In the genomic region with DNA sequence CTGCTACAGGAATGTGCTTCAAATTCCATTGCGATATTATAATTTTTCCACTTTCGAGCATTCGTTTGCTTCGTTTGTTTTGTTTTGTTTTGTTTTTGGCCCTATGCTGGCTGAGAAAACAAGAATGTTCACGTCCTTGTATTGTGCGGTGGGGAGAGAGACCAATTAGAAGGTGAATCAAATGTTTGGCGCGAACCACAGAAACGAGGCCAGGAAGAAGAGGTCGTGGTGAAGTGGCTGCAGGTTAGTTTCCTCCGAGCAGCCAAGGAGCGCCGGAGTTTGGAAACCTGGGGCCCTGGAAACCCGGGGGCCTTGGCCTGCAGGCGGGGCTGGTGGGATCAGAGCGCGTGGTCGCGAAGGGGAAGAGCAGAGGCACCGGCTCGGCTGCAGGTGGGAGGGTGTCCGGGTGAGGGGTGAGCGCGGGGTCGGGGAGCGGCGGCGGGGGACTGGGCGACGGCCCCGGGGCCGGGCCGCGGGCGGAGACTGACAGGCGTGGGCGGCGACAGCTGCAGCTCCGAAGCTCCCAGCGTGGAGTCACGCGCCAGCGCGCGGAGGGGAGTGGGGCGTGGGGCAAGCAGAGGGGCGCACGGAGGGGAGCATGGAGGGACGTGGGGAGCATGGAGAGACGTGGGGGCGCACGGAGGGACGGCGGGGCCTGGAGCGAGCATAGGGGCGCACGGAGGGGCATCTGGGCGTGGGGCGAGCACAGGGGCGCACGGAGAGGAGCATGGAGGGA, we compare ENCODE assay signal across 12 cellular contexts.
DNase-seq lines count a peak whose midpoint lies in the region; ATAC-seq and TF ChIP-seq lines count a peak whose summit lies in the region.
"Had no signal": no experiment of that assay in that cellular context is flagged by ENCODE, and none has a peak within 500 bp of the region (broad histone marks: within the 10 kb centered on the region; RNA-seq: fewer than 3 reads in every experiment).

No MANE protein-coding gene starts in this region.

- no peaks in the 10 kb centered on the region for H4K20me1 ChIP-seq in smooth muscle cell (ENCODE audit: low read depth)

- TF ChIP-seq CTCF in fibroblast of pulmonary artery (IDR thresholded peaks at IDR 0.05; ENCODE audit: low read length, missing control alignments) (no peak), lower lobe of right lung (IDR thresholded peaks at IDR 0.05) (no peak), smooth muscle cell (IDR thresholded peaks at IDR 0.05; ENCODE audit: borderline replicate concordance, insufficient read depth, poor library complexity, severe bottlenecking) (no peak)

- H3F3A ChIP-seq in smooth muscle cell (ENCODE audit: low read depth) = no peaks in the 10 kb centered on the region

- no peaks in the 10 kb centered on the region for H3K79me2 ChIP-seq in smooth muscle cell (ENCODE audit: low read depth)

- H3K4me1 ChIP-seq in lower lobe of right lung = no peaks in the 10 kb centered on the region
- H3K4me1 ChIP-seq in smooth muscle cell (ENCODE audit: low read depth) = no peaks in the 10 kb centered on the region

- H3K9me3 Mint-ChIP-seq in stimulated activated naive B cell treated with anti-CD40 and anti-IgM and Interleukin-4, amounts not matched to agents 10 μg/mL and 1 μg/mL and 100 μg/mL, for 72 hours = peaks cover 6 to 10% of the 10 kb centered on the region in 2 donors

- H3K36me3 Mint-ChIP-seq in stimulated activated naive B cell treated with anti-CD40 and anti-IgM and Interleukin-4, amounts not matched to agents 10 μg/mL and 1 μg/mL and 100 μg/mL, for 72 hours = no peaks in the 10 kb centered on the region
- H3K36me3 Mint-ChIP-seq: CD8-positive, alpha-beta memory T cell; immature natural killer cell had no signal

- intact Hi-C loops in lower lobe of right lung (cut with DNase I) = no loop called here

- H3K4me3 ChIP-seq in fibroblast of pulmonary artery (replicated peaks; ENCODE audit: low read depth, low read length) = peak overlapping the region; percentile 40
- peak overlapping the region; percentile 37 for H3K4me3 ChIP-seq in lower lobe of right lung
- peak overlapping the region; percentile 36 for H3K4me3 ChIP-seq in smooth muscle cell

- H3K4me1 Mint-ChIP-seq in stimulated activated naive B cell treated with anti-CD40 and anti-IgM and Interleukin-4, amounts not matched to agents 10 μg/mL and 1 μg/mL and 100 μg/mL, for 72 hours = peaks cover 3 to 6% of the 10 kb centered on the region in 2 donors
- H3K4me1 Mint-ChIP-seq: immature natural killer cell had no signal

- WGBS in smooth muscle cell (ENCODE audit: low lambda C conversion rate) = 29% methylated on average over 15 of the region's 61 CpGs

- H3K9ac ChIP-seq in smooth muscle cell (ENCODE audit: low read depth) = no peak overlapping the region

- H2AFZ ChIP-seq in smooth muscle cell (ENCODE audit: low read depth) = no peak overlapping the region

- no peak overlapping the region for H3K4me3 Mint-ChIP-seq in stimulated activated naive B cell treated with anti-CD40 and anti-IgM and Interleukin-4, amounts not matched to agents 10 μg/mL and 1 μg/mL and 100 μg/mL, for 72 hours
- H3K4me3 Mint-ChIP-seq: activated CD8-positive, alpha-beta memory T cell treated with anti-CD3 and anti-CD28 coated beads, Interleukin-2, amount 10 ng/mL, durations not matched to agents 7 days and 5 days; CD8-positive, alpha-beta memory T cell; immature natural killer cell had no signal

- peaks cover 24 to 48% of the 10 kb centered on the region in 2 donors for H3K27me3 Mint-ChIP-seq in stimulated activated naive B cell treated with anti-CD40 and anti-IgM and Interleukin-4, amounts not matched to agents 10 μg/mL and 1 μg/mL and 100 μg/mL, for 72 hours

- H3K4me2 ChIP-seq in smooth muscle cell = peak overlapping the region; percentile 82

- H3K9me3 ChIP-seq in lower lobe of right lung (no peaks in the 10 kb centered on the region), smooth muscle cell (replicated peaks; ENCODE audit: low read depth) (no peaks in the 10 kb centered on the region)

- peak; percentile 55 for DNase-seq in LHCN-M2 (ENCODE audit: low read depth)
- DNase-seq in fibroblast of pulmonary artery (ENCODE audit: low read depth) = peak; percentile 44
- no peak for DNase-seq in lower lobe of right lung
- no peak for DNase-seq in smooth muscle cell (lab: John Stamatoyannopoulos, UW; ENCODE audit: unreplicated experiment)
- no peak for DNase-seq in NK-92 (lab: John Stamatoyannopoulos, UW; ENCODE audit: unreplicated experiment)
- no peak for DNase-seq in C1 segment of cervical spinal cord (lab: John Stamatoyannopoulos, UW)
- no peak for DNase-seq in stimulated activated naive B cell treated with anti-CD40 and anti-IgM and Interleukin-4, amounts not matched to agents 10 μg/mL and 1 μg/mL and 100 μg/mL, for 72 hours
- DNase-seq: activated CD8-positive, alpha-beta memory T cell treated with anti-CD3 and anti-CD28 coated beads, Interleukin-2, amount 10 ng/mL, durations not matched to agents 7 days and 5 days; CD8-positive, alpha-beta memory T cell; immature natural killer cell; NCI-H774 had no signal

- ATAC-seq in lower lobe of right lung = peak; percentile 50 to 73
- ATAC-seq in GM19395 (IDR thresholded peaks at IDR 0.05; ENCODE audit: unreplicated experiment) = no peak
- no peak for ATAC-seq in stimulated activated naive B cell treated with anti-CD40 and anti-IgM and Interleukin-4, amounts not matched to agents 10 μg/mL and 1 μg/mL and 100 μg/mL, for 72 hours (replicated peaks)
- ATAC-seq: activated CD8-positive, alpha-beta memory T cell treated with anti-CD3 and anti-CD28 coated beads, Interleukin-2, amount 10 ng/mL, durations not matched to agents 7 days and 5 days had no signal

- H3K27ac Mint-ChIP-seq in stimulated activated naive B cell treated with anti-CD40 and anti-IgM and Interleukin-4, amounts not matched to agents 10 μg/mL and 1 μg/mL and 100 μg/mL, for 72 hours = no peak overlapping the region
- H3K27ac Mint-ChIP-seq: activated CD8-positive, alpha-beta memory T cell treated with anti-CD3 and anti-CD28 coated beads, Interleukin-2, amount 10 ng/mL, durations not matched to agents 7 days and 5 days; immature natural killer cell had no signal

- H3K36me3 ChIP-seq in lower lobe of right lung = no peaks in the 10 kb centered on the region
- no peaks in the 10 kb centered on the region for H3K36me3 ChIP-seq in smooth muscle cell (ENCODE audit: low read depth)

- no peak overlapping the region for H3K27ac ChIP-seq in lower lobe of right lung
- H3K27ac ChIP-seq in smooth muscle cell (ENCODE audit: low read depth) = no peak overlapping the region

- H3K27me3 ChIP-seq in lower lobe of right lung (ENCODE audit: low read depth) (peaks cover 8% of the 10 kb centered on the region), smooth muscle cell (ENCODE audit: low read depth) (peaks cover 51% of the 10 kb centered on the region)

Comparison
In these comparisons a context has a peak if more than half of its experiments do, and no peak if none do; other contexts are left out.
1. DNase-seq: peak in LHCN-M2 (single experiment) and fibroblast of pulmonary artery (single experiment); none in lower lobe of right lung (single experiment), smooth muscle cell (single experiment), NK-92 (single experiment), C1 segment of cervical spinal cord (0 of 14) and stimulated activated naive B cell treated with anti-CD40 and anti-IgM and Interleukin-4, amounts not matched to agents 10 μg/mL and 1 μg/mL and 100 μg/mL, for 72 hours (single experiment).
2. ATAC-seq: peak in lower lobe of right lung (2 of 2); none in GM19395 (single experiment) and stimulated activated naive B cell treated with anti-CD40 and anti-IgM and Interleukin-4, amounts not matched to agents 10 μg/mL and 1 μg/mL and 100 μg/mL, for 72 hours (0 of 2).
3. Peak in every context shown above with its lines, with median percentiles within 50 percentile points of each other: H3K4me3 ChIP-seq.